ENCODE assay signal across 8 cellular contexts in genomic region chr2:96209011-96209728, GRCh38. TPM values are rescaled to one million over a fixed set of nuclear protein-coding genes. Genes with fewer than 3 reads are reported as not detected.
DNase-seq lines count a peak whose midpoint lies in the region; ATAC-seq and TF ChIP-seq lines count a peak whose summit lies in the region.

No MANE protein-coding gene starts in this region.

- H3K4me3 ChIP-seq in cardiac muscle cell (peak overlapping the region; percentile 94), astrocyte of the cerebellum (ENCODE audit: low read depth, low read length) (peak overlapping the region; percentile 72), lower lobe of right lung (peak overlapping the region; percentile 97)

- H3K4me1 ChIP-seq in cardiac muscle cell (ENCODE audit: low read depth) (peaks cover 22% of the 10 kb centered on the region), lower lobe of right lung (peaks cover 46% of the 10 kb centered on the region)

- H3K4me1 Mint-ChIP-seq in type B pancreatic cell (ENCODE audit: unreplicated experiment) = peaks cover 33% of the 10 kb centered on the region

- no peaks in the 10 kb centered on the region for H3K36me3 ChIP-seq in cardiac muscle cell
- no peaks in the 10 kb centered on the region for H3K36me3 ChIP-seq in lower lobe of right lung

- H3K27me3 ChIP-seq in cardiac muscle cell (no peaks in the 10 kb centered on the region), lower lobe of right lung (ENCODE audit: low read depth) (no peaks in the 10 kb centered on the region)

- H3K9me3 Mint-ChIP-seq in type B pancreatic cell = no peaks in the 10 kb centered on the region

- H3K27me3 Mint-ChIP-seq in type B pancreatic cell = no peaks in the 10 kb centered on the region

- DNase-seq in cardiac muscle cell (ENCODE audit: low read depth in 1 of 2, low spot score in 1 of 2) = no peak
- DNase-seq in left ventricle myocardium superior = no peak
- no peak for DNase-seq in astrocyte of the cerebellum (ENCODE audit: low read depth)
- DNase-seq in lower lobe of right lung = no peak
- DNase-seq in type B pancreatic cell (ENCODE audit: extremely low spot score, unreplicated experiment) = no peak
- no peak for DNase-seq in activated effector memory CD4-positive, alpha-beta T cell treated with anti-CD3 and anti-CD28 coated beads, Interleukin-2, amount 50 U/mL, for 16 hours
- DNase-seq in cerebellar cortex (ENCODE audit: low spot score) = no peak

- H3K9me3 ChIP-seq in cardiac muscle cell (ENCODE audit: low read depth) = no peaks in the 10 kb centered on the region
- no peaks in the 10 kb centered on the region for H3K9me3 ChIP-seq in lower lobe of right lung

- peaks cover 15% of the 10 kb centered on the region for H3K36me3 Mint-ChIP-seq in type B pancreatic cell

- ATAC-seq in left ventricle myocardium superior = no peak
- no peak for ATAC-seq in lower lobe of right lung
- ATAC-seq in GM18867 (IDR thresholded peaks at IDR 0.05; ENCODE audit: unreplicated experiment) = no peak

- peak overlapping the region; percentile 86 for H3K27ac Mint-ChIP-seq in type B pancreatic cell

- H3K4me3 Mint-ChIP-seq in type B pancreatic cell = peak overlapping the region; percentile 91

- TF ChIP-seq CTCF in cardiac muscle cell (IDR thresholded peaks at IDR 0.05; ENCODE audit: low read depth, low read length) (no peak), astrocyte of the cerebellum (IDR thresholded peaks at IDR 0.05; ENCODE audit: low read depth, low read length, missing control alignments) (no peak), lower lobe of right lung (IDR thresholded peaks at IDR 0.05) (no peak), type B pancreatic cell (conservative IDR thresholded peaks at IDR 0.05) (no peak)

- peak overlapping the region; percentile 96 for H3K27ac ChIP-seq in cardiac muscle cell
- H3K27ac ChIP-seq in lower lobe of right lung = peak overlapping the region; percentile 98

- in situ Hi-C loops in astrocyte of the cerebellum (cut with HindIII; ENCODE audit: low sequenced_read_pairs) = no loop called here

- intact Hi-C loops in left ventricle myocardium superior (cut with micrococcal nuclease) (loop anchor here (5.0 kb wide), 1 partner anchor 48 kb away; no protein-coding TSS in a partner anchor), lower lobe of right lung (cut with DNase I) (no loop called here)

RNA-seq across cellular contexts. Expression of gene STARD7, which starts 0.5 kb away (rescaled TPM):
- total RNA-seq in cardiac muscle cell (152 and 161 TPM in 2 replicates), left ventricle myocardium superior (214 TPM), lower lobe of right lung (147 TPM), type B pancreatic cell (ENCODE audit: low replicate concordance) (133 and 146 TPM in 2 replicates)
- 214 and 246 TPM in 2 replicates for polyA plus RNA-seq in cardiac muscle cell

RNA-seq across cellular contexts. Expression of gene TMEM127, which starts 56.6 kb away (rescaled TPM):
- total RNA-seq in cardiac muscle cell (55.8 and 59.1 TPM in 2 replicates), left ventricle myocardium superior (71.2 TPM), lower lobe of right lung (77.4 TPM), type B pancreatic cell (ENCODE audit: low replicate concordance) (40.5 and 58.3 TPM in 2 replicates)
- polyA plus RNA-seq in cardiac muscle cell = 71.0 and 84.2 TPM in 2 replicates

RNA-seq across cellular contexts. Expression of gene CIAO1, which starts 56.9 kb away (rescaled TPM):
- total RNA-seq in cardiac muscle cell (97.3 and 117 TPM in 2 replicates), left ventricle myocardium superior (63.1 TPM), lower lobe of right lung (62.3 TPM), type B pancreatic cell (ENCODE audit: low replicate concordance) (68.9 and 69.7 TPM in 2 replicates)
- polyA plus RNA-seq in cardiac muscle cell = 88.6 and 92.4 TPM in 2 replicates
